Comparison of ENCODE assay signal across 22 cellular contexts in the genomic region with DNA sequence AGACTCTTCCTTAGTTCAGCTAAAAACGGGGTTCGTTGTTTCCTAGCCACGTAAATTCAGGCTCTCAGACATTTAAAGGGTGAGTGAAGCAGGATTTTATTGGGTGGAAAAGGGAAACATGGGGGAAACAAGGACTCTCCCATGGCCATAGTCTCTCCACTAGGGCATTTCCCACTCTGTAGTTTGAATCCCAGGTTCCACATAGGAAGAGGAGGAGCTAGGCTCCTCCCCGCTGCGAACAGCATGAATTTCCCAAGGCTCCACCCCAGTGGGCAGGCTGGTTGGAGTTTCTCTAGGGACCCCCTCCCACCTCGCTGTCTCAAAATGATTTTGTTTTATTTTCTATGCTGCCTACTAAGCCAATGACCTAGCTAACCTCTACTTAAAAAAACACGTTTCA.
A peak's percentile ranks its signal among the peaks of the same experiment; 100 is the strongest.
DNase-seq lines count a peak whose midpoint lies in the region; ATAC-seq, FAIRE-seq and TF ChIP-seq lines count a peak whose summit lies in the region.
"Had no signal": no experiment of that assay in that cellular context is flagged by ENCODE, and none has a peak within 500 bp of the region (broad histone marks: within the 10 kb centered on the region; RNA-seq: fewer than 3 reads in every experiment).

No MANE protein-coding gene starts in this region.

- no peaks in the 10 kb centered on the region for H3K36me3 ChIP-seq in HepG2 (replicated peaks in 1 of 2; ENCODE audit: control insufficient read depth in 1 of 2, insufficient read depth in 2 of 2, low read length in 2 of 2)
- H3K36me3 ChIP-seq in right lobe of liver: no peaks in the 10 kb centered on the region
- H3K36me3 ChIP-seq in neuronal stem cell (replicated peaks in 1 of 2; ENCODE audit: control insufficient read depth in 2 of 2, insufficient read depth in 2 of 2, low read length in 2 of 2): no peaks in the 10 kb centered on the region
- H3K36me3 ChIP-seq: BLaER1 had no signal

- TF ChIP-seq CTCF in HepG2 (CRISPR knock-in tag; IDR thresholded peaks at IDR 0.05) (no peak), right lobe of liver (IDR thresholded peaks at IDR 0.05) (no peak), WTC11 (IDR thresholded peaks at IDR 0.05) (no peak)

- peaks cover 2% of the 10 kb centered on the region for H3K79me1 ChIP-seq in neuronal stem cell (ENCODE audit: low read depth, low read length)

- peaks cover 5% of the 10 kb centered on the region; the same call in 1 of the 2 replicates for H3K9me3 ChIP-seq in HepG2 (ENCODE audit: low read length)
- no peaks in the 10 kb centered on the region for H3K9me3 ChIP-seq in right lobe of liver
- H3K9me3 ChIP-seq in neuronal stem cell (replicated peaks in 1 of 2; ENCODE audit: control insufficient read depth in 2 of 2, insufficient read depth in 1 of 2, low read depth in 1 of 2, low read length in 2 of 2): no peaks in the 10 kb centered on the region
- H3K9me3 ChIP-seq: Caco-2 had no signal

- H3K4me1 Mint-ChIP-seq in WTC11: no peaks in the 10 kb centered on the region
- H3K4me1 Mint-ChIP-seq: B cell; CD4-positive, CD25-positive, alpha-beta regulatory T cell had no signal

- no peak overlapping the region for H3K14ac ChIP-seq in neuronal stem cell (ENCODE audit: low read length)

- H3K36me3 Mint-ChIP-seq in WTC11: peaks cover 3% of the 10 kb centered on the region; the same call in 1 of the 2 replicates
- H3K36me3 Mint-ChIP-seq: CD4-positive, CD25-positive, alpha-beta regulatory T cell; CD8-positive, alpha-beta T cell had no signal

- H4K20me1 ChIP-seq in HepG2 (ENCODE audit: insufficient read depth, low read length): no peaks in the 10 kb centered on the region
- H4K20me1 ChIP-seq: BLaER1 had no signal

- in situ Hi-C loops in HepG2 (cut with HindIII; ENCODE audit: extremely low pct_ligation_motif_present, low pct_unique_long_range_greater_than_20kb): no loop called here

- no TSS peak for BruUV-seq in HepG2 (replicated peaks; lab: Mats Ljungman, UMichigan)

- no peak overlapping the region for H2AK5ac ChIP-seq in neuronal stem cell (ENCODE audit: low read depth, low read length)

- no peak overlapping the region for H3K4me3 Mint-ChIP-seq in WTC11
- H3K4me3 Mint-ChIP-seq: B cell; CD4-positive, CD25-positive, alpha-beta regulatory T cell; CD8-positive, alpha-beta T cell had no signal

- no peak for TF ChIP-seq POLR2A in HepG2 (IDR thresholded peaks at IDR 0.05; ENCODE audit: insufficient read depth in 1 of 2, low read depth in 2 of 2, low read length in 2 of 2)
- no peak for TF ChIP-seq POLR2A in right lobe of liver (IDR thresholded peaks at IDR 0.05)

- no peak overlapping the region for H3K18ac ChIP-seq in neuronal stem cell (ENCODE audit: low read length)

- H3K4me1 ChIP-seq in HepG2 (ENCODE audit: insufficient read depth, low read length) (no peaks in the 10 kb centered on the region), right lobe of liver (no peaks in the 10 kb centered on the region), neuronal stem cell (ENCODE audit: control insufficient read depth in 2 of 2, insufficient read depth in 1 of 2, low read depth in 1 of 2, low read length in 2 of 2) (no peaks in the 10 kb centered on the region)
- H3K4me1 ChIP-seq: BLaER1, Caco-2 had no signal

- TF ChIP-seq EP300 in HepG2 (IDR thresholded peaks at IDR 0.05; ENCODE audit: low read depth in 2 of 2, low read length in 2 of 2) (no peak), HepG2 (CRISPR knock-in tag; IDR thresholded peaks at IDR 0.05; ENCODE audit: borderline replicate concordance) (no peak)

- no peak overlapping the region for H3K27ac ChIP-seq in HepG2 (ENCODE audit: extremely low read length, insufficient read depth, low read length)
- no peak overlapping the region for H3K27ac ChIP-seq in right lobe of liver
- H3K27ac ChIP-seq in neuronal stem cell (replicated peaks; ENCODE audit: low read length): no peak overlapping the region
- H3K27ac ChIP-seq: 22Rv1, BLaER1, C4-2B, GM23248 had no signal

- POLR2A ChIA-PET in HepG2 (lab: Yijun Ruan, JAX) (no interaction called here), WTC11 (lab: Charles Lee) (no interaction called here)

- CTCF ChIA-PET in HepG2 (lab: Yijun Ruan, JAX; ENCODE audit: low intra/inter-chr PET ratio, low total read pairs) (no interaction called here), WTC11 (lab: Charles Lee) (no interaction called here)

- FAIRE-seq in HepG2 (lab: Jason Lieb, UNC): no peak
- FAIRE-seq: A204.1, GM12878, H54 had no signal

- peaks cover 19% of the 10 kb centered on the region for H3K9me3 Mint-ChIP-seq in WTC11

- intact Hi-C loops in HepG2 (cut with micrococcal nuclease; ENCODE audit: unreplicated experiment): no loop called here
- intact Hi-C loops in right lobe of liver (cut with DNase I): no loop called here

- ATAC-seq in HepG2 (peak; percentile 52; the same call in 1 of the 3 replicates), right lobe of liver (no peak), WTC11 (peak; percentile 69), GM18907 (IDR thresholded peaks at IDR 0.05; ENCODE audit: unreplicated experiment) (no peak)
- ATAC-seq: CD8-positive, alpha-beta T cell; GM12878 had no signal

- H3K4me3 ChIP-seq in HepG2 (replicated peaks in 1 of 3; ENCODE audit: insufficient read depth in 1 of 3, low read depth in 2 of 3, low read length in 3 of 3): no peak overlapping the region
- no peak overlapping the region for H3K4me3 ChIP-seq in right lobe of liver
- H3K4me3 ChIP-seq in neuronal stem cell (ENCODE audit: low read length in 2 of 2): no peak overlapping the region
- H3K4me3 ChIP-seq: BLaER1, GM12878, GM23248 had no signal

- no peak overlapping the region for H3K23ac ChIP-seq in neuronal stem cell (ENCODE audit: low read depth, low read length, poor library complexity)

- no peak overlapping the region for H3K4ac ChIP-seq in neuronal stem cell (ENCODE audit: low read length)

- no peak overlapping the region for H2BK120ac ChIP-seq in neuronal stem cell (ENCODE audit: low read depth, low read length)

- H3K4me2 ChIP-seq in HepG2 (ENCODE audit: low read depth, low read length) (no peak overlapping the region), neuronal stem cell (ENCODE audit: insufficient read depth, low read length, poor library complexity, severe bottlenecking) (no peak overlapping the region)
- H3K4me2 ChIP-seq: BLaER1 had no signal

- H3K79me2 ChIP-seq in HepG2 (ENCODE audit: insufficient read depth, low read length): no peaks in the 10 kb centered on the region

- H4K91ac ChIP-seq in neuronal stem cell (ENCODE audit: low read depth, low read length, poor library complexity): no peak overlapping the region

- H2AFZ ChIP-seq in HepG2 (ENCODE audit: low read length): no peak overlapping the region
- peak overlapping the region; percentile 51 for H2AFZ ChIP-seq in neuronal stem cell (ENCODE audit: low read length)
- H2AFZ ChIP-seq: GM23248 had no signal

- no peaks in the 10 kb centered on the region for H3K27me3 Mint-ChIP-seq in WTC11 (ENCODE audit: low read depth)
- H3K27me3 Mint-ChIP-seq: B cell; CD4-positive, CD25-positive, alpha-beta regulatory T cell had no signal

- H2BK5ac ChIP-seq in neuronal stem cell (ENCODE audit: low read length): no peak overlapping the region

- no peak overlapping the region for H3K9ac ChIP-seq in HepG2 (ENCODE audit: insufficient read depth, low read depth, low read length)
- no peak overlapping the region for H3K9ac ChIP-seq in neuronal stem cell (ENCODE audit: low read depth, low read length, poor library complexity)
- H3K9ac ChIP-seq: BLaER1, GM23248 had no signal

- H2BK12ac ChIP-seq in neuronal stem cell (ENCODE audit: low read length): no peak overlapping the region

- H2BK15ac ChIP-seq in neuronal stem cell (ENCODE audit: low read length): no peak overlapping the region

- DNase-seq in HepG2 (ENCODE audit: low spot score) (no peak), right lobe of liver (no peak), WTC11 (ENCODE audit: low spot score) (no peak), neuronal stem cell (ENCODE audit: low spot score) (no peak), NCI-H2107 (lab: John Stamatoyannopoulos, UW) (no peak)
- no peak for DNase-seq in activated CD4-positive, alpha-beta T cell treated with anti-CD3 and anti-CD28 coated beads, Interleukin-2, amount 50 U/mL, for 4 hours
- DNase-seq: Caco-2; CD4-positive, CD25-positive, alpha-beta regulatory T cell; CD8-positive, alpha-beta T cell; DMS153; DND-41; GDM1; GM23248; HCEC 1CT had no signal

- TF ChIP-seq RAD21 in HepG2 (CRISPR knock-in tag; IDR thresholded peaks at IDR 0.05): no peak

- H4K8ac ChIP-seq in neuronal stem cell (ENCODE audit: low read depth, low read length): no peak overlapping the region

- no peaks in the 10 kb centered on the region; a peak in 1 of 5 replicates for H3K27me3 ChIP-seq in HepG2 (ENCODE audit: control insufficient read depth in 1 of 2, insufficient read depth in 2 of 2, low read length in 2 of 2)
- no peaks in the 10 kb centered on the region for H3K27me3 ChIP-seq in right lobe of liver
- H3K27me3 ChIP-seq in neuronal stem cell (ENCODE audit: control insufficient read depth in 3 of 3, insufficient read depth in 3 of 3, low read depth in 1 of 3, low read length in 3 of 3): no peaks in the 10 kb centered on the region
- H3K27me3 ChIP-seq: BLaER1 had no signal

- WGBS in HepG2 (ENCODE audit: low lambda C conversion rate): under 1% methylated on average over 7 of the region's 7 CpGs
- WGBS in right lobe of liver (ENCODE audit: insufficient coverage, low coverage, low lambda C conversion rate, missing lambda C conversion rate): 60% methylated on average over 7 of the region's 7 CpGs
- no CpG with 5 or more reads among the region's 7 CpGs for WGBS in neuronal stem cell (ENCODE audit: extremely low coverage in 2 of 2, insufficient read length in 2 of 2, insufficient replicate concordance in 1 of 2), 2 donors

- no peak overlapping the region for H3K27ac Mint-ChIP-seq in WTC11
- H3K27ac Mint-ChIP-seq: B cell; CD4-positive, CD25-positive, alpha-beta regulatory T cell; CD8-positive, alpha-beta T cell had no signal

TF ChIP-seq in HepG2, 621 proteins besides CTCF, POLR2A, EP300 and RAD21 (continues in another document):
- TF ChIP-seq MATR3 (CRISPR knock-in tag; IDR thresholded peaks at IDR 0.05) (no peak), NR2F6 (IDR thresholded peaks at IDR 0.05) (no peak), NR2F6 (CRISPR knock-in tag; IDR thresholded peaks at IDR 0.05) (no peak), ZNF615 (CRISPR knock-in tag; IDR thresholded peaks at IDR 0.05; ENCODE audit: borderline replicate concordance) (no peak), ZNF547 (CRISPR knock-in tag; IDR thresholded peaks at IDR 0.05) (no peak), RAD51 (IDR thresholded peaks at IDR 0.05; ENCODE audit: borderline replicate concordance) (no peak)

Comparison
In these comparisons a context has a peak if more than half of its experiments do, and no peak if none do; other contexts are left out.
1. ATAC-seq: peak in HepG2 (single experiment) and WTC11 (single experiment); none in right lobe of liver (0 of 4) and GM18907 (single experiment).